In the genomic region with DNA sequence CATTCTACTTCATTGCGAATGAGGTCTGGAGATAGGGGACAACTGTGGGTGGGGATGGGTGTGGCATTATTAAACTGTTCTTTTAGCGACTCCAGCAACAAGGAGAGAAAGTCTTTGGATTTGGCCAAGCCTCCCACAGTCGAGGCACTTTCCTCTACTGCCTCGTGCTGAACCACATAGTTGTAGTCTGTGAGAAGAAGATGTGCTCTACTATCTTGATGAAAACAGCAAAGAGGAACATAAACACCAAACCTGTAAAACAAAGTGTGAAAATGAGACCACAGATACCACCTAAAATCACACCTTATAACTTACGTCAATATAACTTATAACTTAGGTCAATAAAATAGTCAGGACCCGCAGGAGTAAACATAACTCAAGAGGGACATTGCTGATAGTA, we compare ENCODE assay signal across 23 cellular contexts. TPM values are rescaled to one million over a fixed set of nuclear protein-coding genes. Genes with fewer than 3 reads are reported as not detected.
DNase-seq lines count a peak whose midpoint lies in the region; ATAC-seq, FAIRE-seq and TF ChIP-seq lines count a peak whose summit lies in the region.
"Had no signal": no experiment of that assay in that cellular context is flagged by ENCODE, and none has a peak within 500 bp of the region (broad histone marks: within the 10 kb centered on the region; RNA-seq: fewer than 3 reads in every experiment).

No MANE protein-coding gene starts in this region.

- BruUV-seq in GM12878 (replicated peaks; lab: Mats Ljungman, UMichigan): no TSS peak

- H3K9me3 Mint-ChIP-seq in CD8-positive, alpha-beta T cell: no peaks in the 10 kb centered on the region
- H3K9me3 Mint-ChIP-seq: CD4-positive, alpha-beta T cell; GM23338; H9 had no signal

- no peaks in the 10 kb centered on the region for H3K79me2 ChIP-seq in GM12878 (ENCODE audit: control insufficient read depth, insufficient read depth, low read length)

- no peak overlapping the region for H3K4me3 Mint-ChIP-seq in CD8-positive, alpha-beta T cell
- H3K4me3 Mint-ChIP-seq: CD14-positive monocyte; CD4-positive, alpha-beta T cell; GM23338; H9 had no signal

- no peak for TF ChIP-seq CTCF in CD8-positive, alpha-beta T cell (IDR thresholded peaks at IDR 0.05)
- TF ChIP-seq CTCF in GM12878 (IDR thresholded peaks at IDR 0.05 in 2 of 3, conservative IDR thresholded peaks at IDR 0.05 in 1 of 3; ENCODE audit: control insufficient read depth in 2 of 3, extremely low read depth in 1 of 3, insufficient read depth in 1 of 3, low read depth in 3 of 3, low read length in 3 of 3) (no peak), right atrium auricular region (IDR thresholded peaks at IDR 0.05) (no peak)

- CTCF ChIA-PET in CD8-positive, alpha-beta T cell (lab: Charles Lee): no interaction called here
- CTCF ChIA-PET in GM12878 (lab: Yijun Ruan, JAX): interaction anchor here (0.5 to 1.1 kb wide), 2 partner anchors 21 to 30 kb away, joined by 3 read pairs; no protein-coding TSS in a partner anchor

- intact Hi-C loops in CD8-positive, alpha-beta T cell (cut with DNase I, micrococcal nuclease): no loop called here
- intact Hi-C loops in GM12878 (cut with micrococcal nuclease; ENCODE audit: unreplicated experiment): no loop called here

- TF ChIP-seq RAD21 in GM12878 (IDR thresholded peaks at IDR 0.05; ENCODE audit: insufficient read depth, low read depth, low read length): no peak

- WGBS in GM12878 (ENCODE audit: insufficient coverage, insufficient replicate concordance, low lambda C conversion rate, missing lambda C conversion rate): 89% methylated on average over 6 of the region's 6 CpGs

- no peaks in the 10 kb centered on the region for H3K4me1 ChIP-seq in CD8-positive, alpha-beta T cell (ENCODE audit: insufficient read depth, low read length)
- H3K4me1 ChIP-seq in GM12878 (ENCODE audit: control insufficient read depth, insufficient read depth, low read length): no peaks in the 10 kb centered on the region
- no peaks in the 10 kb centered on the region for H3K4me1 ChIP-seq in right atrium auricular region
- H3K4me1 ChIP-seq: A549, BE2C, Caco-2 had no signal

- POLR2A ChIA-PET in CD8-positive, alpha-beta T cell (lab: Charles Lee): interaction anchor here (0.6 kb wide), 1 partner anchor 39 kb away, joined by 3 read pairs; no protein-coding TSS in a partner anchor
- POLR2A ChIA-PET in GM12878 (lab: Charles Lee): no interaction called here

- no peak overlapping the region for H3K4me2 ChIP-seq in GM12878 (ENCODE audit: control insufficient read depth, insufficient read depth)
- H3K4me2 ChIP-seq: A549; BLaER1 treated with 17β-estradiol and CSF1 and Interleukin-3, amounts not matched to agents 10 nM and 100 nM; GM23338 had no signal

- no peaks in the 10 kb centered on the region for H3K27me3 Mint-ChIP-seq in CD8-positive, alpha-beta T cell (ENCODE audit: low read depth)
- H3K27me3 Mint-ChIP-seq: CD4-positive, alpha-beta T cell had no signal

- H3K9me3 ChIP-seq in CD8-positive, alpha-beta T cell (ENCODE audit: low read length): no peaks in the 10 kb centered on the region
- H3K9me3 ChIP-seq in GM12878 (replicated peaks; ENCODE audit: control insufficient read depth, insufficient read depth, low read length) (no peaks in the 10 kb centered on the region; the same call in 2 of the 3 replicates), right atrium auricular region (no peaks in the 10 kb centered on the region)
- H3K9me3 ChIP-seq: BE2C, Caco-2 had no signal

- peak overlapping the region; percentile 23 for H3K27ac Mint-ChIP-seq in CD8-positive, alpha-beta T cell
- H3K27ac Mint-ChIP-seq: CD4-positive, alpha-beta T cell; GM23338; H9 had no signal

- TF ChIP-seq EP300 in GM12878 (IDR thresholded peaks at IDR 0.05; ENCODE audit: borderline replicate concordance in 1 of 2, control insufficient read depth in 1 of 2, low read depth in 2 of 2, low read length in 2 of 2): no peak

- H3K4me1 Mint-ChIP-seq in CD8-positive, alpha-beta T cell (ENCODE audit: low read depth): peaks cover 10% of the 10 kb centered on the region
- H3K4me1 Mint-ChIP-seq: CD14-positive monocyte, GM23338, H9 had no signal

- TF ChIP-seq POLR2A in GM12878 (IDR thresholded peaks at IDR 0.05; ENCODE audit: low read depth, low read length): no peak
- TF ChIP-seq POLR2A in erythroblast (IDR thresholded peaks at IDR 0.05; ENCODE audit: low read length): no peak

- peak in 1 of 7 experiments; percentile 19 for DNase-seq in CD8-positive, alpha-beta T cell
- DNase-seq in HUDEP-2 (lab: John Stamatoyannopoulos, UW; ENCODE audit: unreplicated experiment in 76 of 76) (peak in 66 of 76 experiments; percentile 2 to 75 (median 36)), GM12878 (ENCODE audit: low read depth, low spot score) (no peak), erythroblast (lab: John Stamatoyannopoulos, UW) (peak; percentile 35 to 75), right atrium auricular region (ENCODE audit: low spot score) (no peak), GM19239 (ENCODE audit: insufficient read length, low spot score) (no peak)
- DNase-seq in activated effector memory CD4-positive, alpha-beta T cell treated with Interleukin-2 at 50 U/mL for 16 hours: no peak
- DNase-seq in stimulated activated CD4-positive, alpha-beta T cell treated with anti-CD3 and anti-CD28 coated beads, Interleukin-4, amount 100 ng/mL, for 4 hours: no peak
- DNase-seq: 8988T; ACHN; AML-193; BE2C; Caco-2; CD4-positive, alpha-beta T cell; DMS153; DND-41; H9 had no signal

- SMC1A ChIA-PET in GM12878 (lab: Charles Lee; ENCODE audit: uncharacterized antibody, unreplicated experiment): interaction anchor here (0.6 to 1.0 kb wide), 2 partner anchors 12 to 69 kb away, joined by 3 read pairs; no protein-coding TSS in a partner anchor

- FAIRE-seq in GM12878 (lab: Jason Lieb, UNC) (no peak), GM19239 (lab: Jason Lieb, UNC) (no peak)
- FAIRE-seq: A549, G401.6 had no signal

- RAD21 ChIA-PET in GM12878 (lab: Charles Lee; ENCODE audit: unreplicated experiment): no interaction called here

- H3K36me3 ChIP-seq in CD8-positive, alpha-beta T cell (ENCODE audit: insufficient read depth, low read length): peaks cover 42% of the 10 kb centered on the region
- H3K36me3 ChIP-seq in GM12878 (ENCODE audit: control insufficient read depth in 2 of 2, insufficient read depth in 2 of 2, low read length in 1 of 2): peaks cover 2 to 43% of the 10 kb centered on the region in 2 experiments
- peaks cover 74% of the 10 kb centered on the region for H3K36me3 ChIP-seq in right atrium auricular region

- no peaks in the 10 kb centered on the region for H4K20me1 ChIP-seq in GM12878 (ENCODE audit: control insufficient read depth, insufficient read depth)

- H3K27ac ChIP-seq in CD8-positive, alpha-beta T cell (ENCODE audit: low read depth, low read length): no peak overlapping the region
- H3K27ac ChIP-seq in GM12878 (ENCODE audit: control insufficient read depth, insufficient read depth) (no peak overlapping the region), right atrium auricular region (no peak overlapping the region)
- H3K27ac ChIP-seq: A549; BLaER1 treated with 17β-estradiol and CSF1 and Interleukin-3, amounts not matched to agents 10 nM and 100 nM had no signal

- ATAC-seq in CD8-positive, alpha-beta T cell: peak; percentile 54
- ATAC-seq in GM12878: peak; percentile 42; the same call in 2 of the 3 replicates
- ATAC-seq: A549, GM23338, HCT116 had no signal

- H3K36me3 Mint-ChIP-seq in CD8-positive, alpha-beta T cell: peaks cover 87% of the 10 kb centered on the region

- H2AFZ ChIP-seq in GM12878 (ENCODE audit: control insufficient read depth, low read depth, low read length): no peak overlapping the region
- H2AFZ ChIP-seq: GM23338 had no signal

- H3K4me3 ChIP-seq in CD8-positive, alpha-beta T cell (ENCODE audit: low read depth, low read length): no peak overlapping the region
- H3K4me3 ChIP-seq in GM12878 (no peak overlapping the region), right atrium auricular region (no peak overlapping the region)
- H3K4me3 ChIP-seq: A549; BLaER1 treated with 17β-estradiol and CSF1 and Interleukin-3, amounts not matched to agents 10 nM and 100 nM; GM23338 had no signal

- H3K9ac ChIP-seq in GM12878 (ENCODE audit: control insufficient read depth, insufficient read depth, low read length): no peak overlapping the region
- H3K9ac ChIP-seq: BLaER1 treated with 17β-estradiol and CSF1 and Interleukin-3, amounts not matched to agents 10 nM and 100 nM had no signal

- H3K27me3 ChIP-seq in CD8-positive, alpha-beta T cell (ENCODE audit: insufficient read depth, low read length): no peaks in the 10 kb centered on the region
- H3K27me3 ChIP-seq in GM12878 (replicated peaks in 1 of 2; ENCODE audit: control insufficient read depth in 2 of 2, insufficient read depth in 2 of 2, low read length in 1 of 2) (no peaks in the 10 kb centered on the region), right atrium auricular region (no peaks in the 10 kb centered on the region)
- H3K27me3 ChIP-seq: BE2C; BLaER1 treated with 17β-estradiol and CSF1 and Interleukin-3, amounts not matched to agents 10 nM and 100 nM had no signal

- in situ Hi-C loops in GM12878 (cut with MboI): no loop called here

RNA-seq across cellular contexts. Expression of a gene that starts 25.6 kb away (rescaled TPM):
- total RNA-seq in CD8-positive, alpha-beta T cell: 10 to 100 TPM; 67.8 to 68.0 TPM
- 197 and 208 TPM in 2 replicates for total RNA-seq in GM12878 (2013; cell fraction: nucleolus; rRNA removed)
- total RNA-seq in GM12878 (2014; rRNA removed) (32.2 and 38.5 TPM in 2 replicates), GM12878 (2014; rRNA removed; fragmentation: Illumina TruSeq; extraction: Trizol) (20.7 and 23.3 TPM in 2 replicates), GM12878 (2021) (35.8 and 39.0 TPM in 2 replicates), right atrium auricular region (10 to 100 TPM; 21.2 to 21.5 TPM)
- 14.8 TPM for polyA plus RNA-seq in GM12878 (2011; ENCODE audit: low read depth)
- polyA plus RNA-seq in GM12878 (2011; rRNA removed) (43.2 and 44.7 TPM in 2 replicates), GM12878 (2014; fragmentation: Illumina TruSeq; extraction: Trizol) (19.8 and 21.7 TPM in 2 replicates), GM12878 (2014; fragmentation: Nextera tagmentation; extraction: Ambion mirVana) (10 to 100 TPM; 10.8 to 21.2 TPM), GM12878 (2014; rRNA removed) (27.0 and 28.0 TPM in 2 replicates), GM12878 (2016; fragmentation: Nextera tagmentation; extraction: Ambion mirVana) (10 to 100 TPM; 40.4 to 41.6 TPM)
- 25.6 and 26.8 TPM in 2 replicates for polyA plus RNA-seq in GM12878 (2011; cell fraction: cytosol; rRNA removed)
- polyA plus RNA-seq in GM12878 (2011; cell fraction: nucleus; rRNA removed): 59.1 and 86.2 TPM in 2 replicates
- 24.8 and 26.8 TPM in 2 replicates for polyA plus RNA-seq in GM12878 (2012)
- polyA minus RNA-seq in GM12878 (2011; rRNA and poly(A)+ RNA removed): 83.7 and 91.1 TPM in 2 replicates
- 7.7 and 11.2 TPM in 2 replicates for polyA minus RNA-seq in GM12878 (2011; cell fraction: cytosol; rRNA and poly(A)+ RNA removed)
- 53.1 and 60.4 TPM in 2 replicates for polyA minus RNA-seq in GM12878 (2011; cell fraction: nucleus; rRNA and poly(A)+ RNA removed)

RNA-seq across cellular contexts. Expression of a gene that starts 30.9 kb away (rescaled TPM):
- 10 to 100 TPM; 21.3 to 25.9 TPM for total RNA-seq in CD8-positive, alpha-beta T cell
- total RNA-seq in GM12878 (2013; cell fraction: nucleolus; rRNA removed): 118 and 124 TPM in 2 replicates
- total RNA-seq in GM12878 (2014; rRNA removed) (19.1 and 22.7 TPM in 2 replicates), GM12878 (2014; rRNA removed; fragmentation: Illumina TruSeq; extraction: Trizol) (18.5 and 19.0 TPM in 2 replicates), GM12878 (2021) (20.3 and 27.1 TPM in 2 replicates), right atrium auricular region (1 to 10 TPM; 6.8 to 8.4 TPM)
- 9.3 TPM for polyA plus RNA-seq in GM12878 (2011; ENCODE audit: low read depth)
- polyA plus RNA-seq in GM12878 (2011; rRNA removed) (38.3 and 53.7 TPM in 2 replicates), GM12878 (2014; fragmentation: Illumina TruSeq; extraction: Trizol) (19.8 and 22.5 TPM in 2 replicates), GM12878 (2014; fragmentation: Nextera tagmentation; extraction: Ambion mirVana) (10 to 100 TPM; 18.3 to 37.9 TPM), GM12878 (2014; rRNA removed) (13.3 and 16.4 TPM in 2 replicates), GM12878 (2016; fragmentation: Nextera tagmentation; extraction: Ambion mirVana) (10 to 100 TPM; 25.7 to 29.3 TPM)
- polyA plus RNA-seq in GM12878 (2011; cell fraction: cytosol; rRNA removed): 13.7 and 16.3 TPM in 2 replicates
- polyA plus RNA-seq in GM12878 (2011; cell fraction: nucleus; rRNA removed): 38.2 and 38.9 TPM in 2 replicates
- 13.3 and 15.9 TPM in 2 replicates for polyA plus RNA-seq in GM12878 (2012)
- 27.0 and 39.1 TPM in 2 replicates for polyA minus RNA-seq in GM12878 (2011; rRNA and poly(A)+ RNA removed)
- polyA minus RNA-seq in GM12878 (2011; cell fraction: cytosol; rRNA and poly(A)+ RNA removed): 11.4 and 12.6 TPM in 2 replicates
- polyA minus RNA-seq in GM12878 (2011; cell fraction: nucleus; rRNA and poly(A)+ RNA removed): 21.5 and 37.2 TPM in 2 replicates

Comparison
In these comparisons a context has a peak if more than half of its experiments do, and no peak if none do; other contexts are left out.
1. DNase-seq: peak in HUDEP-2 (66 of 76) and erythroblast (2 of 2); none in GM12878 (single experiment), activated effector memory CD4-positive, alpha-beta T cell treated with Interleukin-2 at 50 U/mL for 16 hours (single experiment), right atrium auricular region (single experiment), stimulated activated CD4-positive, alpha-beta T cell treated with anti-CD3 and anti-CD28 coated beads, Interleukin-4, amount 100 ng/mL, for 4 hours (0 of 2) and GM19239 (single experiment).